19 cellular contexts compared by ENCODE assay signal in genomic region chr13:110269509-110270185, GRCh38.
"Had no signal": no experiment of that assay in that cellular context is flagged by ENCODE, and none has a peak within 500 bp of the region (broad histone marks: within the 10 kb centered on the region; RNA-seq: fewer than 3 reads in every experiment).

No MANE protein-coding gene starts in this region.

- H3K9me3 ChIP-seq: ascending aorta, thoracic aorta, upper lobe of right lung had no signal

- DNase-seq: activated CD4-positive, alpha-beta T cell treated with anti-CD3 and anti-CD28 coated beads, Interleukin-2, amount 10 ng/mL, durations not matched to agents 24 days and 14 days; activated CD4-positive, CD25-positive, alpha-beta regulatory T cell; activated CD8-positive, alpha-beta memory T cell treated with anti-CD3 and anti-CD28 coated beads, Interleukin-2, amount 50 U/mL, for 4 hours; activated CD8-positive, alpha-beta T cell treated with anti-CD3 and anti-CD28 coated beads for 36 hours; activated effector memory CD4-positive, alpha-beta T cell treated with Interleukin-2 at 50 U/mL for 16 hours; activated naive CD4-positive, alpha-beta T cell treated with anti-CD3 and anti-CD28 coated beads, Interleukin-2, amount 50 U/mL, for 16 hours; activated T-cell treated with anti-CD3 and anti-CD28 coated beads, Interleukin-2, amount 50 U/mL, for 48 hours; hippocampal formation; left colon; stimulated activated CD4-positive, alpha-beta T cell treated with anti-CD3 and anti-CD28 coated beads, Interleukin-4, amount 100 ng/mL, for 1 hour; stimulated activated naive CD8-positive, alpha-beta T cell treated with anti-CD3 and anti-CD28 coated beads, Interleukin-15, amount 100 ng/mL, for 72 hours; T-cell; T-helper 9 cell; upper lobe of right lung had no signal

- H3K36me3 ChIP-seq: thoracic aorta, upper lobe of right lung had no signal

- H3K4me3 ChIP-seq: ascending aorta, coronary artery, lung, skin epidermis, thoracic aorta, upper lobe of right lung had no signal

- H3K27me3 ChIP-seq: ascending aorta, upper lobe of right lung had no signal

- H3K27ac ChIP-seq: skin epidermis, upper lobe of right lung had no signal
